In the genomic region with DNA sequence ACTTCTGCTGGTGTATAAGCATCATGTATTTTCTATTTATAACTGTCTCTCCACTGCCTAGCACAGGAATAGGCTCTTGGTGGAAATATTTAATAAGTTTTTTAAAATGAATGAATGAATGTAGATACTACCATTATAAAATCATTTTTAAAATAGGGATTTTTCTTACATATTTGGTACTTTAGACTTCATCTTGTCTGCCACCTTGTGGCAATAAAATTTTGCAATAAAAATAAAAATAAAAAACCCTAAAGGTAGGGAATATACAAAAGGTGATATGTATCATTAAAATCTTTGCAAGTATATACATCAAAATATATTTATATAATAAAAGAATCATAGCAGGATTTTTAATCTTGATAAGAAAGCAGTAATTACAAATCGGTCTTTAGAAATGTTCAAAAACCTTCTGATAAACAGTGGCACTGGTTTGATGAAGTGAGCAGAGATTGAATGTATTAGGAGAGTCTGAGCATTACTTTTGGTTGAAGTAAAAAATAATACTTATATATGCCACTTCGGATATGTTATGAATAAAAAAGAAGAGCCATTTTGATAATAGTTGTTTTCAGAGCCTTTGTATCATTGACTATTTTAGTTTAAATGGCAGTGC, we compare ENCODE assay signal across 10 cellular contexts.
DNase-seq lines count a peak whose midpoint lies in the region; ATAC-seq and TF ChIP-seq lines count a peak whose summit lies in the region.
"Had no signal": no experiment of that assay in that cellular context is flagged by ENCODE, and none has a peak within 500 bp of the region (broad histone marks: within the 10 kb centered on the region; RNA-seq: fewer than 3 reads in every experiment).

No MANE protein-coding gene starts in this region.

- TF ChIP-seq EP300 in transverse colon (IDR thresholded peaks at IDR 0.05; ENCODE audit: low read depth): no peak

- no peaks in the 10 kb centered on the region for H3K36me3 ChIP-seq in heart left ventricle
- no peaks in the 10 kb centered on the region for H3K36me3 ChIP-seq in right atrium auricular region
- H3K36me3 ChIP-seq in transverse colon: no peaks in the 10 kb centered on the region
- H3K36me3 ChIP-seq in esophagus squamous epithelium: no peaks in the 10 kb centered on the region
- H3K36me3 ChIP-seq: neutrophil had no signal

- TF ChIP-seq POLR2A in heart left ventricle (IDR thresholded peaks at IDR 0.05): no peak
- TF ChIP-seq POLR2A in transverse colon (IDR thresholded peaks at IDR 0.05): no peak
- no peak for TF ChIP-seq POLR2A in esophagus squamous epithelium (IDR thresholded peaks at IDR 0.05)

- no peak overlapping the region for H3K4me3 ChIP-seq in heart left ventricle
- H3K4me3 ChIP-seq in right atrium auricular region: no peak overlapping the region
- no peak overlapping the region for H3K4me3 ChIP-seq in fibroblast of the aortic adventitia (ENCODE audit: low read depth, low read length)
- no peak overlapping the region for H3K4me3 ChIP-seq in transverse colon
- no peak overlapping the region for H3K4me3 ChIP-seq in esophagus squamous epithelium

- intact Hi-C loops in heart left ventricle (cut with DNase I) (loop anchor here in 9 of 10 donors (5.0 to 10.0 kb wide), 5 partner anchors 59 to 239 kb away; no protein-coding TSS in a partner anchor), transverse colon (cut with DNase I; ENCODE audit: low total_unique reads) (no loop called here), esophagus squamous epithelium (cut with DNase I) (no loop called here)

- H3K27me3 ChIP-seq in heart left ventricle: no peaks in the 10 kb centered on the region
- no peaks in the 10 kb centered on the region for H3K27me3 ChIP-seq in right atrium auricular region
- H3K27me3 ChIP-seq in transverse colon: no peaks in the 10 kb centered on the region
- no peaks in the 10 kb centered on the region for H3K27me3 ChIP-seq in esophagus squamous epithelium
- H3K27me3 ChIP-seq: neutrophil had no signal

- H3K9me3 ChIP-seq in heart left ventricle (no peaks in the 10 kb centered on the region), right atrium auricular region (no peaks in the 10 kb centered on the region), transverse colon (no peaks in the 10 kb centered on the region), esophagus squamous epithelium (no peaks in the 10 kb centered on the region)
- H3K9me3 ChIP-seq: neutrophil had no signal

- peaks cover 0 to 10% (median 0%) of the 10 kb centered on the region in 12 donors for H3K4me1 ChIP-seq in heart left ventricle
- H3K4me1 ChIP-seq in right atrium auricular region: no peaks in the 10 kb centered on the region
- no peaks in the 10 kb centered on the region for H3K4me1 ChIP-seq in transverse colon
- H3K4me1 ChIP-seq in esophagus squamous epithelium: no peaks in the 10 kb centered on the region

- 67 to 79% (median 75%) methylated on average over 2 of the region's 2 CpGs for WGBS in heart left ventricle, 4 donors
- WGBS in transverse colon (ENCODE audit: low coverage in 1 of 2), 2 donors: 49 to 61% methylated on average over 2 of the region's 2 CpGs
- WGBS in esophagus squamous epithelium, 2 donors: 50 to 53% methylated on average over 2 of the region's 2 CpGs

- CTCF ChIA-PET in RWPE1 (lab: Yijun Ruan, JAX): interaction anchor here (0.6 to 0.7 kb wide), 2 partner anchors 29 to 52 kb away, joined by 3 read pairs; no protein-coding TSS in a partner anchor

- peak; percentile 16 to 56 (median 40) for TF ChIP-seq CTCF in heart left ventricle (IDR thresholded peaks at IDR 0.05)
- TF ChIP-seq CTCF in right atrium auricular region (IDR thresholded peaks at IDR 0.05): peak in 1 of 2 donors; percentile 61
- TF ChIP-seq CTCF in RWPE1 (conservative IDR thresholded peaks at IDR 0.05; ENCODE audit: low read depth): peak; percentile 20; the same call in 1 of the 2 replicates
- TF ChIP-seq CTCF in fibroblast of the aortic adventitia (IDR thresholded peaks at IDR 0.05; ENCODE audit: insufficient read depth, low read length): peak; percentile 39
- TF ChIP-seq CTCF in transverse colon (IDR thresholded peaks at IDR 0.05): peak in 4 of 5 experiments; percentile 9 to 24 (median 15)
- TF ChIP-seq CTCF in esophagus squamous epithelium (IDR thresholded peaks at IDR 0.05): peak in 3 of 6 experiments; percentile 21 to 24 (median 21)

- POLR2A ChIA-PET in RWPE1 (lab: Yijun Ruan, JAX; ENCODE audit: low non-redundant PET): no interaction called here

- no peak overlapping the region for H3K27ac ChIP-seq in heart left ventricle
- H3K27ac ChIP-seq in right atrium auricular region: no peak overlapping the region
- no peak overlapping the region for H3K27ac ChIP-seq in RWPE1
- no peak overlapping the region for H3K27ac ChIP-seq in transverse colon
- H3K27ac ChIP-seq in esophagus squamous epithelium: no peak overlapping the region
- H3K27ac ChIP-seq: neutrophil had no signal

- ATAC-seq in heart left ventricle (no peak), GM21619 (IDR thresholded peaks at IDR 0.05; ENCODE audit: unreplicated experiment) (no peak)

- no peak for DNase-seq in heart left ventricle
- no peak for DNase-seq in right atrium auricular region (ENCODE audit: low spot score)
- DNase-seq in RWPE1 (ENCODE audit: low spot score): no peak
- peak; percentile 46 for DNase-seq in fibroblast of the aortic adventitia (ENCODE audit: low read depth)
- DNase-seq in transverse colon: no peak
- no peak for DNase-seq in NCI-H1417 treated with DMSO at 0.1 percent for 48 hours (lab: John Stamatoyannopoulos, UW)
- DNase-seq in esophagus squamous epithelium (lab: John Stamatoyannopoulos, UW): no peak
- DNase-seq: head of caudate nucleus had no signal

- in situ Hi-C loops in transverse colon (cut with MboI; ENCODE audit: low pct_ligation_motif_present in 1 of 4, low pct_unique_long_range_greater_than_20kb in 1 of 4, low sequenced_read_pairs in 3 of 4): no loop called here

Comparison
In these comparisons a context has a peak if more than half of its experiments do, and no peak if none do; other contexts are left out.
1. intact Hi-C loops: an anchor here in heart left ventricle (5.0 to 10.0 kb wide); none called in transverse colon and esophagus squamous epithelium.